ENCODE assay signal across 25 cellular contexts in the genomic region with DNA sequence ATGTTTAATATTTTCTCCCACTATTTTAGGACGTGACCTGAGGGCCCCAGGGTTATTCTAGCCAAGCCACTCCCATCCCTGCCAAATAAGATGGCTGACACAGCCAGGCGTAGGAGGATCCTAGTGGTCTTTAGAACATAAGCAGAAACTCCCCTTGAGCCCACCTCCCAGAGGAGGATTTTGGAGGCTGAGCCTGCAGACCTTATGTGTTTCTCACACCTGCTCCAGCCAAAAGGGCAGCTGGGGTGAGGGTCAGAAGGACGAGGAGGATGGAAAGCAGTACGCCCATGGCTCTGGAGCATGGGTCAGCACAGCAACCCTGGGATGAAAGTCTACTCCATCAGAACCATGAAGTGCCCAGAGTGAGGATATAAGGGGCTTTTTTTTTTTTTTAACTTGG. TPM values are rescaled to one million over a fixed set of nuclear protein-coding genes. Genes with fewer than 3 reads are reported as not detected.
"Had no signal": no experiment of that assay in that cellular context is flagged by ENCODE, and none has a peak within 500 bp of the region (broad histone marks: within the 10 kb centered on the region; RNA-seq: fewer than 3 reads in every experiment).

No MANE protein-coding gene starts in this region.

- H3K4me3 Mint-ChIP-seq: activated CD8-positive, alpha-beta T cell treated with anti-CD3 and anti-CD28 coated beads, Interleukin-2, amount 10 ng/mL, durations not matched to agents 7 days and 5 days; T-helper 1 cell treated with Interleukin-12 subunit alpha and Interleukin-12 subunit beta and Interleukin-4 antibody, amounts not matched to agents 30 μg/mL and 1 μg/mL, for 36 hours had no signal

- H3K9me3 Mint-ChIP-seq: T-helper 1 cell treated with Interleukin-12 subunit alpha and Interleukin-12 subunit beta and Interleukin-4 antibody, amounts not matched to agents 30 μg/mL and 1 μg/mL, for 36 hours had no signal

- ATAC-seq: activated CD8-positive, alpha-beta T cell treated with anti-CD3 and anti-CD28 coated beads, Interleukin-2, amount 10 ng/mL, durations not matched to agents 7 days and 5 days; body of pancreas had no signal

- H3K9me3 ChIP-seq: body of pancreas, Peyer's patch had no signal

- DNase-seq: activated CD4-positive, alpha-beta T cell treated with anti-CD3 and anti-CD28 coated beads for 48 hours; activated CD4-positive, alpha-beta T cell treated with anti-CD3 and anti-CD28 coated beads, Interleukin-2, amount 50 U/mL, for 4 hours; activated CD4-positive, CD25-positive, alpha-beta regulatory T cell treated with anti-CD3 and anti-CD28 coated beads, Interleukin-2, amount 50 U/mL, for 72 hours; activated CD8-positive, alpha-beta memory T cell treated with anti-CD3 and anti-CD28 coated beads, Interleukin-2, amount 50 U/mL, for 48 hours; activated CD8-positive, alpha-beta T cell treated with anti-CD3 and anti-CD28 coated beads, Interleukin-2, amount 10 ng/mL, durations not matched to agents 7 days and 5 days; activated naive CD4-positive, alpha-beta T cell treated with anti-CD3 and anti-CD28 coated beads, Interleukin-2, amount 50 U/mL, for 16 hours; activated T-cell treated with anti-CD3 and anti-CD28 coated beads, Interleukin-2, amount 50 U/mL, for 1 hour; aorta; body of pancreas; IMR-90; KG1; NCI-H1092 treated with DMSO at 0.1 percent for 48 hours; NCI-H1436; NCI-H1694 treated with DMSO at 0.1 percent for 48 hours; NCI-H2081; NCI-H510A treated with DMSO at 0.1 percent for 48 hours; NCI-H69; NK-92 treated with Interleukin-12 subunit alpha and Interleukin-12 subunit beta, amount 100 ng/mL, for 24 hours; Peyer's patch; SHP77 treated with DMSO at 0.1 percent for 48 hours had no signal

- H3K4me3 ChIP-seq: body of pancreas, Peyer's patch had no signal

- H3K27ac Mint-ChIP-seq: activated CD8-positive, alpha-beta T cell treated with anti-CD3 and anti-CD28 coated beads, Interleukin-2, amount 10 ng/mL, durations not matched to agents 7 days and 5 days; T-helper 1 cell treated with Interleukin-12 subunit alpha and Interleukin-12 subunit beta and Interleukin-4 antibody, amounts not matched to agents 30 μg/mL and 1 μg/mL, for 36 hours had no signal

- H3K27ac ChIP-seq: body of pancreas, Peyer's patch had no signal

- H3K27me3 ChIP-seq: body of pancreas, Peyer's patch had no signal

RNA-seq across cellular contexts. Expression of gene ACSM6, which starts 56.8 kb away (rescaled TPM):
- total RNA-seq: activated CD8-positive, alpha-beta T cell treated with anti-CD3 and anti-CD28 coated beads, Interleukin-2, amount 10 ng/mL, durations not matched to agents 7 days and 5 days; bronchial epithelial cell; IMR-90; LHCN-M2; M059J; Peyer's patch; SK-MEL-5 had no signal
- polyA plus RNA-seq: aorta, IMR-90 had no signal
